Comparison of ENCODE assay signal across 8 cellular contexts in genomic region chr6:35327349-35328027, GRCh38. TPM values are rescaled to one million over a fixed set of nuclear protein-coding genes. Genes with fewer than 3 reads are reported as not detected.
DNase-seq lines count a peak whose midpoint lies in the region; ATAC-seq and TF ChIP-seq lines count a peak whose summit lies in the region.

No MANE protein-coding gene starts in this region.

- TF ChIP-seq CTCF in right atrium auricular region (IDR thresholded peaks at IDR 0.05): peak; percentile 46 to 73

- H3K4me1 ChIP-seq in right atrium auricular region: no peaks in the 10 kb centered on the region

- H3K27ac Mint-ChIP-seq in activated naive CD8-positive, alpha-beta T cell treated with anti-CD3 and anti-CD28 coated beads, Interleukin-2, amount 10 ng/mL, durations not matched to agents 7 days and 5 days: peak overlapping the region; percentile 81

- H3K4me3 Mint-ChIP-seq in activated naive CD8-positive, alpha-beta T cell treated with anti-CD3 and anti-CD28 coated beads, Interleukin-2, amount 10 ng/mL, durations not matched to agents 7 days and 5 days: no peak overlapping the region

- H3K27me3 ChIP-seq in right atrium auricular region: no peaks in the 10 kb centered on the region

- peak; percentile 69 for DNase-seq in NK-92 treated with Interleukin-12 subunit alpha and Interleukin-12 subunit beta, amount 100 ng/mL, for 24 hours (lab: John Stamatoyannopoulos, UW)
- DNase-seq in NK-92 (lab: John Stamatoyannopoulos, UW; ENCODE audit: unreplicated experiment): no peak
- peak; percentile 35 for DNase-seq in LHCN-M2 (ENCODE audit: low read depth)
- peak; percentile 45 to 76 (median 65) for DNase-seq in T-helper 1 cell
- DNase-seq in activated naive CD8-positive, alpha-beta T cell treated with anti-CD3 and anti-CD28 coated beads, Interleukin-2, amount 10 ng/mL, durations not matched to agents 7 days and 5 days: peak; percentile 71
- DNase-seq in right atrium auricular region (ENCODE audit: low spot score): no peak
- peak; percentile 43 to 64 (median 55) for DNase-seq in stimulated activated CD4-positive, alpha-beta T cell treated with anti-CD3 and anti-CD28 coated beads, Interleukin-12 subunit alpha, Interleukin-12 subunit beta, amount 100 ng/mL, for 48 hours (ENCODE audit: low read depth in 2 of 3, low spot score in 1 of 3)

- no peaks in the 10 kb centered on the region for H3K9me3 ChIP-seq in right atrium auricular region

- peaks cover 1% of the 10 kb centered on the region for H3K9me3 Mint-ChIP-seq in activated naive CD8-positive, alpha-beta T cell treated with anti-CD3 and anti-CD28 coated beads, Interleukin-2, amount 10 ng/mL, durations not matched to agents 7 days and 5 days

- H3K27ac ChIP-seq in right atrium auricular region: no peak overlapping the region

- H3K4me1 Mint-ChIP-seq in activated naive CD8-positive, alpha-beta T cell treated with anti-CD3 and anti-CD28 coated beads, Interleukin-2, amount 10 ng/mL, durations not matched to agents 7 days and 5 days: peaks cover 15% of the 10 kb centered on the region

- POLR2A ChIA-PET in activated naive CD8-positive, alpha-beta T cell treated with anti-CD3 and anti-CD28 coated beads, Interleukin-2, amount 10 ng/mL, durations not matched to agents 7 days and 5 days (lab: Charles Lee): interaction anchor here (1.1 to 4.5 kb wide), 4 partner anchors 8 to 138 kb away, joined by 3 to 45 read pairs (median 6); partner anchors contain the start of gene DEF6

- peak; percentile 95 for ATAC-seq in activated naive CD8-positive, alpha-beta T cell treated with anti-CD3 and anti-CD28 coated beads, Interleukin-2, amount 10 ng/mL, durations not matched to agents 7 days and 5 days (ENCODE audit: low read depth)
- no peak for ATAC-seq in GM18520 (IDR thresholded peaks at IDR 0.05; ENCODE audit: unreplicated experiment)

- no peaks in the 10 kb centered on the region for H3K36me3 ChIP-seq in right atrium auricular region

- no peak overlapping the region for H3K4me3 ChIP-seq in right atrium auricular region

- peaks cover 16% of the 10 kb centered on the region for H3K36me3 Mint-ChIP-seq in activated naive CD8-positive, alpha-beta T cell treated with anti-CD3 and anti-CD28 coated beads, Interleukin-2, amount 10 ng/mL, durations not matched to agents 7 days and 5 days

- H3K27me3 Mint-ChIP-seq in activated naive CD8-positive, alpha-beta T cell treated with anti-CD3 and anti-CD28 coated beads, Interleukin-2, amount 10 ng/mL, durations not matched to agents 7 days and 5 days: no peaks in the 10 kb centered on the region

RNA-seq across cellular contexts. Expression of gene PPARD, which starts 14.9 kb away (rescaled TPM):
- 9.5 and 11.0 TPM in 2 replicates for total RNA-seq in LHCN-M2 (2014; rRNA removed)
- 27.6 TPM for polyA plus RNA-seq in LHCN-M2 (2012)
- 10 to 100 TPM; 43.0 to 45.9 TPM for total RNA-seq in activated naive CD8-positive, alpha-beta T cell treated with anti-CD3 and anti-CD28 coated beads, Interleukin-2, amount 10 ng/mL, durations not matched to agents 7 days and 5 days
- total RNA-seq in right atrium auricular region: 10 to 100 TPM; 11.0 to 14.8 TPM

RNA-seq across cellular contexts. Expression of gene DEF6, which starts 29.9 kb away (rescaled TPM):
- total RNA-seq in LHCN-M2 (2014; rRNA removed): 0.06 and 0.13 TPM in 2 replicates
- polyA plus RNA-seq in LHCN-M2 (2012): 0.10 TPM
- 100 to 1,000 TPM; 213 to 216 TPM for total RNA-seq in activated naive CD8-positive, alpha-beta T cell treated with anti-CD3 and anti-CD28 coated beads, Interleukin-2, amount 10 ng/mL, durations not matched to agents 7 days and 5 days
- total RNA-seq in right atrium auricular region: 1 to 10 TPM; 1.4 to 2.2 TPM

Comparison
In these comparisons a context has a peak if more than half of its experiments do, and no peak if none do; other contexts are left out.
1. DNase-seq: peak in NK-92 treated with Interleukin-12 subunit alpha and Interleukin-12 subunit beta, amount 100 ng/mL, for 24 hours (single experiment), LHCN-M2 (single experiment), T-helper 1 cell (5 of 5), activated naive CD8-positive, alpha-beta T cell treated with anti-CD3 and anti-CD28 coated beads, Interleukin-2, amount 10 ng/mL, durations not matched to agents 7 days and 5 days (single experiment) and stimulated activated CD4-positive, alpha-beta T cell treated with anti-CD3 and anti-CD28 coated beads, Interleukin-12 subunit alpha, Interleukin-12 subunit beta, amount 100 ng/mL, for 48 hours (3 of 3); none in NK-92 (single experiment) and right atrium auricular region (single experiment).
2. RNA of gene DEF6, which starts 29.9 kb away (total RNA-seq): 213 to 216 TPM in activated naive CD8-positive, alpha-beta T cell treated with anti-CD3 and anti-CD28 coated beads, Interleukin-2, amount 10 ng/mL, durations not matched to agents 7 days and 5 days; 1.4 to 2.2 TPM in right atrium auricular region and 0.06 to 0.13 TPM in LHCN-M2; every median in the first group is over 10 times any median in the second.